9 cellular contexts compared by ENCODE assay signal in the genomic region with DNA sequence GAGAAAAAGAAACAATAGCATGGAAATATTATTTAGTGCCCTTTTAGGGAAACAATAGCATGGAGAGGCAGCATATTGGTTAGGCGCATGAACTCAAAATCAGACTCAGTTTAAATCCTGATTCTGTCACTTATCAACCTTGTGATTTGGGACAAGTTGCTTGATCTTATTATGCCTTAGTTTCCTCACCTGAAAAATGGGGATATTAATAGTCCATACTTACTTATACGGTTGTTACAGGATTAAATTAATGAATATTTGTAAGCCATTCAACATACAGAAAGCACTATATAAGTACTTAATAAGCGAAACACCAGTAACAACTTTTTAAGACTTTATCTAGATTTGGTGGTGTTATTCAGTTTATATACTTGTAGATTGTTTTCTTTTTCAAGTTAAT. TPM values are rescaled to one million over a fixed set of nuclear protein-coding genes. Genes with fewer than 3 reads are reported as not detected.
DNase-seq lines count a peak whose midpoint lies in the region; TF ChIP-seq lines count a peak whose summit lies in the region.
"Had no signal": no experiment of that assay in that cellular context is flagged by ENCODE, and none has a peak within 500 bp of the region (broad histone marks: within the 10 kb centered on the region; RNA-seq: fewer than 3 reads in every experiment).

No MANE protein-coding gene starts in this region.

- H3K4me3 Mint-ChIP-seq in HFFc6: peak overlapping the region; percentile 97

- peaks cover 3% of the 10 kb centered on the region for H3K9me3 ChIP-seq in muscle layer of colon (ENCODE audit: low read length)

- peaks cover 66% of the 10 kb centered on the region for H3K4me1 Mint-ChIP-seq in HFFc6 (ENCODE audit: low read depth)

- CTCF ChIA-PET in AG04449 (lab: Yijun Ruan, JAX): interaction anchor here (2.5 kb wide), 1 partner anchor 137 kb away, joined by 10 read pairs; no protein-coding TSS in a partner anchor

- H3K27ac Mint-ChIP-seq in HFFc6: peak overlapping the region; percentile 92; the same call in 1 of the 2 replicates

- H3K36me3 Mint-ChIP-seq in HFFc6 (ENCODE audit: low read depth): peaks cover 21% of the 10 kb centered on the region; the same call in 1 of the 2 replicates

- no peaks in the 10 kb centered on the region for H3K27me3 ChIP-seq in muscle layer of colon (ENCODE audit: control insufficient read depth in 1 of 2, insufficient read depth in 2 of 2, low read length in 2 of 2)

- H3K36me3 ChIP-seq in muscle layer of colon (ENCODE audit: insufficient read depth, low read length): peaks cover 4% of the 10 kb centered on the region

- POLR2A ChIA-PET in AG04449 (lab: Yijun Ruan, JAX): no interaction called here

- TF ChIP-seq CTCF in AG04449 (IDR thresholded peaks at IDR 0.05; ENCODE audit: insufficient read depth, low read length, missing control alignments): no peak
- TF ChIP-seq CTCF in HFFc6 (IDR thresholded peaks at IDR 0.05): no peak
- TF ChIP-seq CTCF in astrocyte of the cerebellum (IDR thresholded peaks at IDR 0.05; ENCODE audit: low read depth, low read length, missing control alignments): no peak

- H3K27ac ChIP-seq in muscle layer of colon (ENCODE audit: low read depth, low read length) (no peak overlapping the region), caudate nucleus (ENCODE audit: low read depth, low read length) (no peak overlapping the region)

- H3K9ac ChIP-seq in muscle layer of colon (ENCODE audit: low read length): peak overlapping the region; percentile 92

- DNase-seq in AG04449 (ENCODE audit: low read depth, low spot score) (no peak), HFFc6 (no peak), astrocyte of the cerebellum (ENCODE audit: low read depth) (no peak), cortex of kidney (lab: John Stamatoyannopoulos, UW) (no peak), NCI-H2029 treated with DMSO at 0.1 percent for 48 hours (lab: John Stamatoyannopoulos, UW) (no peak), LoVo (ENCODE audit: low spot score) (no peak), caudate nucleus (lab: John Stamatoyannopoulos, UW) (no peak)
- DNase-seq: NCI-H2227 treated with DMSO at 0.1 percent for 48 hours had no signal

- peak overlapping the region; percentile 81 for H3K4me3 ChIP-seq in AG04449 (ENCODE audit: low read depth, low read length)
- peak overlapping the region; percentile 79 for H3K4me3 ChIP-seq in astrocyte of the cerebellum (ENCODE audit: low read depth, low read length)
- peak overlapping the region in 1 of 2 donors; percentile 95 for H3K4me3 ChIP-seq in muscle layer of colon (ENCODE audit: low read depth in 1 of 2, low read length in 2 of 2)

- no peaks in the 10 kb centered on the region for H3K9me3 Mint-ChIP-seq in HFFc6

- peaks cover 35% of the 10 kb centered on the region for H3K4me1 ChIP-seq in muscle layer of colon (ENCODE audit: insufficient read depth, low read length)

- H3K27me3 Mint-ChIP-seq in HFFc6 (ENCODE audit: insufficient read depth): no peaks in the 10 kb centered on the region

- in situ Hi-C loops in astrocyte of the cerebellum (cut with HindIII; ENCODE audit: low sequenced_read_pairs): no loop called here

RNA-seq across cellular contexts. Expression of gene TSEN15, which starts 1.2 kb away (rescaled TPM):
- total RNA-seq in HFFc6 (2021; fragmentation: NEBNext Ultra II Directional; extraction: Animal tissue kit (Norgen Biotek cat#: 25700)): 10 to 100 TPM; 32.7 to 47.0 (median 40.4) TPM

RNA-seq across cellular contexts. Expression of gene COLGALT2, which starts 15.2 kb away (rescaled TPM):
- total RNA-seq in HFFc6 (2021; fragmentation: NEBNext Ultra II Directional; extraction: Animal tissue kit (Norgen Biotek cat#: 25700)): 1 to 10 TPM; 3.4 to 5.4 (median 4.6) TPM
